In genomic region chr4:123649248-123649643, GRCh38 we compare ENCODE assay signal across 8 cellular contexts.
DNase-seq lines count a peak whose midpoint lies in the region; ATAC-seq and TF ChIP-seq lines count a peak whose summit lies in the region.

No MANE protein-coding gene starts in this region.

- DNase-seq in HFFc6 (no peak), OCI-LY7 (ENCODE audit: low spot score) (peak; percentile 14), midbrain (lab: John Stamatoyannopoulos, UW) (peak; percentile 15), NAMALWA (ENCODE audit: low spot score) (no peak), NCI-H748 (lab: John Stamatoyannopoulos, UW; ENCODE audit: unreplicated experiment) (no peak)
- DNase-seq in stimulated activated CD4-positive, alpha-beta T cell treated with anti-CD3 and anti-CD28 coated beads, Interleukin-4, amount 100 ng/mL, for 4 hours: no peak
- DNase-seq in activated CD4-positive, alpha-beta T cell treated with anti-CD3 and anti-CD28 coated beads for 4 hours: no peak

- H3K4me3 Mint-ChIP-seq in HFFc6: peak overlapping the region; percentile 72; the same call in 1 of the 2 replicates

- peaks cover 32% of the 10 kb centered on the region for H3K4me1 Mint-ChIP-seq in HFFc6 (ENCODE audit: low read depth)

- H3K27me3 Mint-ChIP-seq in HFFc6 (ENCODE audit: insufficient read depth): no peaks in the 10 kb centered on the region

- H3K9me3 Mint-ChIP-seq in HFFc6: no peaks in the 10 kb centered on the region

- no peaks in the 10 kb centered on the region for H3K36me3 Mint-ChIP-seq in HFFc6 (ENCODE audit: low read depth)

- peak overlapping the region; percentile 17; the same call in 1 of the 2 replicates for H3K4me2 ChIP-seq in OCI-LY7 (ENCODE audit: low read length)

- TF ChIP-seq CTCF in HFFc6 (IDR thresholded peaks at IDR 0.05): no peak
- TF ChIP-seq CTCF in OCI-LY7 (conservative IDR thresholded peaks at IDR 0.05; ENCODE audit: low read length): no peak

- H3K79me2 ChIP-seq in OCI-LY7 (ENCODE audit: insufficient read depth, low read depth, low read length): no peaks in the 10 kb centered on the region

- ATAC-seq in GM18502 (IDR thresholded peaks at IDR 0.05; ENCODE audit: poor library complexity, unreplicated experiment): peak; percentile 88

- POLR2A ChIA-PET in OCI-LY7 (lab: Charles Lee): interaction anchor here (0.6 to 1.2 kb wide), 3 partner anchors 39 to 429 kb away, joined by 3 to 4 read pairs (median 3); no protein-coding TSS in a partner anchor

- H3K27ac Mint-ChIP-seq in HFFc6: peak overlapping the region; percentile 92

- BruUV-seq in OCI-LY7 (replicated peaks; lab: Mats Ljungman, UMichigan): no TSS peak

- CTCF ChIA-PET in OCI-LY7 (lab: Charles Lee; ENCODE audit: unreplicated experiment): no interaction called here

- intact Hi-C loops in OCI-LY7 (cut with micrococcal nuclease; ENCODE audit: unreplicated experiment): no loop called here

- H2AFZ ChIP-seq in OCI-LY7 (ENCODE audit: low read length): no peak overlapping the region

- no peaks in the 10 kb centered on the region for H3K9me3 ChIP-seq in OCI-LY7 (ENCODE audit: low read length)

- H4K20me1 ChIP-seq in OCI-LY7 (ENCODE audit: insufficient read depth, low read length): no peaks in the 10 kb centered on the region

- no peaks in the 10 kb centered on the region for H3K4me1 ChIP-seq in OCI-LY7 (ENCODE audit: insufficient read depth, low read length, poor library complexity, severe bottlenecking)

- no peak overlapping the region for H3K4me3 ChIP-seq in OCI-LY7 (ENCODE audit: low read depth, low read length, poor library complexity, severe bottlenecking)

- no peaks in the 10 kb centered on the region for H3K9me2 ChIP-seq in OCI-LY7 (ENCODE audit: insufficient read depth, low read length)

- no peak overlapping the region for H3K27ac ChIP-seq in OCI-LY7 (ENCODE audit: low read depth, low read length, poor library complexity, severe bottlenecking)

- no peaks in the 10 kb centered on the region for H3K36me3 ChIP-seq in OCI-LY7 (ENCODE audit: insufficient read depth, low read length)

Comparison
In these comparisons a context has a peak if more than half of its experiments do, and no peak if none do; other contexts are left out.
1. DNase-seq: peak in OCI-LY7 (single experiment) and midbrain (single experiment); none in HFFc6 (single experiment), NAMALWA (single experiment), NCI-H748 (single experiment), stimulated activated CD4-positive, alpha-beta T cell treated with anti-CD3 and anti-CD28 coated beads, Interleukin-4, amount 100 ng/mL, for 4 hours (0 of 2) and activated CD4-positive, alpha-beta T cell treated with anti-CD3 and anti-CD28 coated beads for 4 hours (0 of 2).